Comparison of ENCODE assay signal across 16 cellular contexts in genomic region chr11:2813968-2814367, GRCh38.
A peak's percentile ranks its signal among the peaks of the same experiment; 100 is the strongest.
DNase-seq lines count a peak whose midpoint lies in the region; ATAC-seq, FAIRE-seq and TF ChIP-seq lines count a peak whose summit lies in the region.
"Had no signal": no experiment of that assay in that cellular context is flagged by ENCODE, and none has a peak within 500 bp of the region (broad histone marks: within the 10 kb centered on the region; RNA-seq: fewer than 3 reads in every experiment).

No MANE protein-coding gene starts in this region.

- peak overlapping the region in 5 of 11 experiments; percentile 57 to 100 (median 98); a peak in 7 of 22 replicates for H3K27ac ChIP-seq in BLaER1 treated with 17β-estradiol and CSF1 and Interleukin-3, amounts not matched to agents 10 nM and 100 nM
- H3K27ac ChIP-seq in H1 (ENCODE audit: low read depth, low read length), result no peak overlapping the region
- H3K27ac ChIP-seq: C4-2B had no signal

- no peak overlapping the region for H4K5ac ChIP-seq in H1 (ENCODE audit: insufficient read length, low read depth, low read length)

- H3K4me3 Mint-ChIP-seq in activated naive CD8-positive, alpha-beta T cell treated with anti-CD3 and anti-CD28 coated beads, Interleukin-2, amount 10 ng/mL, durations not matched to agents 7 days and 5 days, result peak overlapping the region; percentile 46
- H3K4me3 Mint-ChIP-seq in activated naive CD8-positive, alpha-beta T cell treated with anti-CD3 and anti-CD28 coated beads for 36 hours, result no peak overlapping the region
- no peak overlapping the region for H3K4me3 Mint-ChIP-seq in stimulated activated naive CD8-positive, alpha-beta T cell treated with anti-CD3 and anti-CD28 coated beads, Interleukin-15, amount 100 ng/mL, for 72 hours
- H3K4me3 Mint-ChIP-seq: B cell; CD4-positive, alpha-beta T cell; H9 had no signal

- no peak for TF ChIP-seq EP300 in H1 (IDR thresholded peaks at IDR 0.05; ENCODE audit: borderline replicate concordance in 1 of 2, low read depth in 2 of 2, low read length in 2 of 2)

- H3K18ac ChIP-seq in H1 (ENCODE audit: extremely low read depth, low read length), result no peak overlapping the region

- peaks cover 15% of the 10 kb centered on the region for H3K9me3 Mint-ChIP-seq in activated naive CD8-positive, alpha-beta T cell treated with anti-CD3 and anti-CD28 coated beads, Interleukin-2, amount 10 ng/mL, durations not matched to agents 7 days and 5 days
- peaks cover 8% of the 10 kb centered on the region for H3K9me3 Mint-ChIP-seq in activated naive CD8-positive, alpha-beta T cell treated with anti-CD3 and anti-CD28 coated beads for 36 hours
- H3K9me3 Mint-ChIP-seq in stimulated activated naive CD8-positive, alpha-beta T cell treated with anti-CD3 and anti-CD28 coated beads, Interleukin-15, amount 100 ng/mL, for 72 hours, result peaks cover 17 to 53% of the 10 kb centered on the region in 2 donors

- no peak overlapping the region for H2BK120ac ChIP-seq in H1 (replicated peaks; ENCODE audit: low read depth, low read length)

- no peaks in the 10 kb centered on the region for H3K79me2 ChIP-seq in H1 (ENCODE audit: control insufficient read depth in 1 of 2, insufficient read depth in 2 of 2, low read length in 2 of 2)

- no peak overlapping the region for H3K4ac ChIP-seq in H1 (replicated peaks; ENCODE audit: insufficient read length, low read depth, low read length)

- H3K4me3 ChIP-seq in BLaER1 treated with 17β-estradiol and CSF1 and Interleukin-3, amounts not matched to agents 10 nM and 100 nM, result no peak overlapping the region
- H3K4me3 ChIP-seq in H1 (ENCODE audit: extremely low read depth in 1 of 4, insufficient read depth in 2 of 4, low read depth in 3 of 4, low read length in 4 of 4), result no peak overlapping the region

- no peaks in the 10 kb centered on the region for H3K79me1 ChIP-seq in H1 (ENCODE audit: low read depth, low read length)

- H4K91ac ChIP-seq in H1 (replicated peaks; ENCODE audit: insufficient read length, low read length), result no peak overlapping the region

- DNase-seq in activated naive CD8-positive, alpha-beta T cell treated with anti-CD3 and anti-CD28 coated beads, Interleukin-2, amount 10 ng/mL, durations not matched to agents 7 days and 5 days, result no peak
- DNase-seq in activated naive CD8-positive, alpha-beta T cell treated with anti-CD3 and anti-CD28 coated beads for 36 hours, result no peak
- DNase-seq in H1 (ENCODE audit: low read depth in 1 of 2, low spot score in 2 of 2), result no peak
- no peak for DNase-seq in stimulated activated naive CD8-positive, alpha-beta T cell treated with anti-CD3 and anti-CD28 coated beads, Interleukin-15, amount 100 ng/mL, for 72 hours
- DNase-seq in NCI-H524 treated with DMSO at 0.1 percent for 48 hours (lab: John Stamatoyannopoulos, UW), result no peak
- DNase-seq: Caco-2; CD4-positive, alpha-beta T cell; GOT3; H9 had no signal

- TF ChIP-seq POLR2A in H1 (IDR thresholded peaks at IDR 0.05; ENCODE audit: control extremely low read depth in 1 of 2, low read depth in 2 of 2, low read length in 2 of 2), result no peak

- H3K4me1 Mint-ChIP-seq in activated naive CD8-positive, alpha-beta T cell treated with anti-CD3 and anti-CD28 coated beads, Interleukin-2, amount 10 ng/mL, durations not matched to agents 7 days and 5 days, result peaks cover 24% of the 10 kb centered on the region
- H3K4me1 Mint-ChIP-seq in activated naive CD8-positive, alpha-beta T cell treated with anti-CD3 and anti-CD28 coated beads for 36 hours, result peaks cover 19% of the 10 kb centered on the region
- peaks cover 50% of the 10 kb centered on the region for H3K4me1 Mint-ChIP-seq in stimulated activated naive CD8-positive, alpha-beta T cell treated with anti-CD3 and anti-CD28 coated beads, Interleukin-15, amount 100 ng/mL, for 72 hours

- H2BK5ac ChIP-seq in H1 (ENCODE audit: low read depth, low read length), result no peak overlapping the region

- no peak for ATAC-seq in activated naive CD8-positive, alpha-beta T cell treated with anti-CD3 and anti-CD28 coated beads, Interleukin-2, amount 10 ng/mL, durations not matched to agents 7 days and 5 days (ENCODE audit: low read depth)
- no peak for ATAC-seq in stimulated activated naive CD8-positive, alpha-beta T cell treated with anti-CD3 and anti-CD28 coated beads, Interleukin-15, amount 100 ng/mL, for 72 hours
- ATAC-seq in GM19324 (IDR thresholded peaks at IDR 0.05; ENCODE audit: low FRiP score, unreplicated experiment), result no peak

- no peaks in the 10 kb centered on the region for H3K27me3 ChIP-seq in BLaER1 treated with 17β-estradiol and CSF1 and Interleukin-3, amounts not matched to agents 10 nM and 100 nM
- peaks cover 0 to 31% (median 17%) of the 10 kb centered on the region in 4 experiments; a peak in 6 of 7 replicates for H3K27me3 ChIP-seq in H1 (replicated peaks in 1 of 4; ENCODE audit: control insufficient read depth in 3 of 4, extremely low read depth in 1 of 4, insufficient read depth in 3 of 4, low read length in 3 of 4)

- H2AFZ ChIP-seq in H1 (ENCODE audit: low read length), result no peak overlapping the region

- TF ChIP-seq CTCF in H1 (IDR thresholded peaks at IDR 0.05; ENCODE audit: control extremely low read depth in 1 of 3, insufficient read depth in 1 of 3, low read depth in 1 of 3, low read length in 3 of 3), result no peak

- POLR2A ChIA-PET in activated naive CD8-positive, alpha-beta T cell treated with anti-CD3 and anti-CD28 coated beads, Interleukin-2, amount 10 ng/mL, durations not matched to agents 7 days and 5 days (lab: Charles Lee), result interaction anchor here (0.7 kb wide), 1 partner anchor 394 kb away, joined by 3 read pairs; no protein-coding TSS in a partner anchor
- POLR2A ChIA-PET in H1 (lab: Charles Lee; ENCODE audit: partially characterized antibody), result no interaction called here

- peaks cover 11% of the 10 kb centered on the region for H3K36me3 Mint-ChIP-seq in activated naive CD8-positive, alpha-beta T cell treated with anti-CD3 and anti-CD28 coated beads, Interleukin-2, amount 10 ng/mL, durations not matched to agents 7 days and 5 days
- peaks cover 32% of the 10 kb centered on the region for H3K36me3 Mint-ChIP-seq in activated naive CD8-positive, alpha-beta T cell treated with anti-CD3 and anti-CD28 coated beads for 36 hours

- no peaks in the 10 kb centered on the region for H4K20me1 ChIP-seq in BLaER1 treated with 17β-estradiol and CSF1 and Interleukin-3, amounts not matched to agents 10 nM and 100 nM
- H4K20me1 ChIP-seq in H1 (replicated peaks in 1 of 2; ENCODE audit: control insufficient read depth in 1 of 2, insufficient read depth in 2 of 2, low read length in 2 of 2), result peaks cover 0 to 2% of the 10 kb centered on the region in 2 experiments

- peak overlapping the region; percentile 27 for H3K56ac ChIP-seq in H1 (replicated peaks; ENCODE audit: insufficient read length, low read depth, low read length)

- no peaks in the 10 kb centered on the region for H3K27me3 Mint-ChIP-seq in activated naive CD8-positive, alpha-beta T cell treated with anti-CD3 and anti-CD28 coated beads, Interleukin-2, amount 10 ng/mL, durations not matched to agents 7 days and 5 days
- no peaks in the 10 kb centered on the region for H3K27me3 Mint-ChIP-seq in activated naive CD8-positive, alpha-beta T cell treated with anti-CD3 and anti-CD28 coated beads for 36 hours
- H3K27me3 Mint-ChIP-seq in stimulated activated naive CD8-positive, alpha-beta T cell treated with anti-CD3 and anti-CD28 coated beads, Interleukin-15, amount 100 ng/mL, for 72 hours, result no peaks in the 10 kb centered on the region
- H3K27me3 Mint-ChIP-seq: B cell; CD4-positive, alpha-beta T cell had no signal

- H2BK20ac ChIP-seq in H1 (ENCODE audit: low read length), result no peak overlapping the region

- no peak overlapping the region for H3K14ac ChIP-seq in H1 (ENCODE audit: insufficient read length)

- WGBS in H1 (ENCODE audit: extremely low coverage in 1 of 2, insufficient coverage in 1 of 2, insufficient read length in 1 of 2, insufficient replicate concordance in 2 of 2, low coverage in 1 of 2, low lambda C conversion rate in 2 of 2, missing lambda C conversion rate in 1 of 2), 2 experiments, result 91 to 100% methylated on average over 1 of the region's 1 CpG

- H3K27ac Mint-ChIP-seq in activated naive CD8-positive, alpha-beta T cell treated with anti-CD3 and anti-CD28 coated beads, Interleukin-2, amount 10 ng/mL, durations not matched to agents 7 days and 5 days, result no peak overlapping the region
- H3K27ac Mint-ChIP-seq in activated naive CD8-positive, alpha-beta T cell treated with anti-CD3 and anti-CD28 coated beads for 36 hours, result no peak overlapping the region
- peak overlapping the region; percentile 2 to 13 for H3K27ac Mint-ChIP-seq in stimulated activated naive CD8-positive, alpha-beta T cell treated with anti-CD3 and anti-CD28 coated beads, Interleukin-15, amount 100 ng/mL, for 72 hours
- H3K27ac Mint-ChIP-seq: B cell; CD4-positive, alpha-beta T cell; H9 had no signal

- H3K4me2 ChIP-seq in BLaER1 treated with 17β-estradiol and CSF1 and Interleukin-3, amounts not matched to agents 10 nM and 100 nM, result peak overlapping the region in 10 of 11 experiments; percentile 87 to 97 (median 94); a peak in 19 of 22 replicates
- H3K4me2 ChIP-seq in H1 (ENCODE audit: insufficient read depth in 1 of 2, low read depth in 2 of 2, low read length in 2 of 2), result no peak overlapping the region

- no peak for FAIRE-seq in H1 (lab: Jason Lieb, UNC)
- FAIRE-seq: D721Med, G401.6, GM12891 had no signal

- H3K23me2 ChIP-seq in H1 (ENCODE audit: low read depth, low read length), result peaks cover 10% of the 10 kb centered on the region; the same call in 1 of the 2 replicates

- no peak for TF ChIP-seq RAD21 in H1 (IDR thresholded peaks at IDR 0.05 in 1 of 2, conservative IDR thresholded peaks at IDR 0.05 in 1 of 2; ENCODE audit: low read depth in 2 of 2, low read length in 2 of 2)

- H3K23ac ChIP-seq in H1 (ENCODE audit: insufficient read length), result no peak overlapping the region

- H2BK12ac ChIP-seq in H1 (ENCODE audit: low read depth, low read length), result 0 out of 2 replicates have a peak overlapping the region, but pooled peaks have one; percentile 1

- H3K9ac ChIP-seq in BLaER1 treated with 17β-estradiol and CSF1 and Interleukin-3, amounts not matched to agents 10 nM and 100 nM, result no peak overlapping the region
- H3K9ac ChIP-seq in H1 (replicated peaks in 1 of 4; ENCODE audit: extremely low read depth in 1 of 4, low read depth in 3 of 4, low read length in 3 of 4), result no peak overlapping the region

- H3K36me3 ChIP-seq in BLaER1 treated with 17β-estradiol and CSF1 and Interleukin-3, amounts not matched to agents 10 nM and 100 nM, result peaks cover 0 to 16% (median 0%) of the 10 kb centered on the region in 11 experiments; a peak in 6 of 22 replicates
- H3K36me3 ChIP-seq in H1 (ENCODE audit: control insufficient read depth in 2 of 4, insufficient read depth in 4 of 4, low read length in 3 of 4), result no peaks in the 10 kb centered on the region

- peaks cover 32 to 49% (median 45%) of the 10 kb centered on the region in 11 experiments for H3K9me3 ChIP-seq in BLaER1 treated with 17β-estradiol and CSF1 and Interleukin-3, amounts not matched to agents 10 nM and 100 nM (replicated peaks in 1 of 11)
- H3K9me3 ChIP-seq in H1 (ENCODE audit: insufficient read depth in 2 of 2, low read depth in 1 of 2, low read length in 1 of 2), result peaks cover 6 to 10% of the 10 kb centered on the region in 2 experiments

- no peak overlapping the region for H4K8ac ChIP-seq in H1 (ENCODE audit: extremely low read depth, insufficient read depth, low read length)

- CTCF ChIA-PET in H1 (lab: Charles Lee; ENCODE audit: partially characterized antibody), result no interaction called here

- peaks cover 32 to 65% (median 51%) of the 10 kb centered on the region in 10 experiments for H3K4me1 ChIP-seq in BLaER1 treated with 17β-estradiol and CSF1 and Interleukin-3, amounts not matched to agents 10 nM and 100 nM
- peaks cover 0 to 14% (median 6%) of the 10 kb centered on the region in 4 experiments; a peak in 5 of 7 replicates for H3K4me1 ChIP-seq in H1 (replicated peaks in 1 of 4; ENCODE audit: control insufficient read depth in 3 of 4, insufficient read depth in 4 of 4, low read length in 3 of 4)
- H3K4me1 ChIP-seq: Caco-2 had no signal

- no peak overlapping the region for H2BK15ac ChIP-seq in H1 (ENCODE audit: low read length)

- no peak overlapping the region for H2AK5ac ChIP-seq in H1 (ENCODE audit: low read depth, low read length)

Comparison
In these comparisons a context has a peak if more than half of its experiments do, and no peak if none do; other contexts are left out.
1. H3K27ac Mint-ChIP-seq: peak in stimulated activated naive CD8-positive, alpha-beta T cell treated with anti-CD3 and anti-CD28 coated beads, Interleukin-15, amount 100 ng/mL, for 72 hours (2 of 2); none in activated naive CD8-positive, alpha-beta T cell treated with anti-CD3 and anti-CD28 coated beads, Interleukin-2, amount 10 ng/mL, durations not matched to agents 7 days and 5 days (single experiment) and activated naive CD8-positive, alpha-beta T cell treated with anti-CD3 and anti-CD28 coated beads for 36 hours (single experiment).
2. H3K4me2 ChIP-seq: peak in BLaER1 treated with 17β-estradiol and CSF1 and Interleukin-3, amounts not matched to agents 10 nM and 100 nM (10 of 11); none in H1 (0 of 2).